1 cellular context compared by ENCODE assay signal in the genomic region with DNA sequence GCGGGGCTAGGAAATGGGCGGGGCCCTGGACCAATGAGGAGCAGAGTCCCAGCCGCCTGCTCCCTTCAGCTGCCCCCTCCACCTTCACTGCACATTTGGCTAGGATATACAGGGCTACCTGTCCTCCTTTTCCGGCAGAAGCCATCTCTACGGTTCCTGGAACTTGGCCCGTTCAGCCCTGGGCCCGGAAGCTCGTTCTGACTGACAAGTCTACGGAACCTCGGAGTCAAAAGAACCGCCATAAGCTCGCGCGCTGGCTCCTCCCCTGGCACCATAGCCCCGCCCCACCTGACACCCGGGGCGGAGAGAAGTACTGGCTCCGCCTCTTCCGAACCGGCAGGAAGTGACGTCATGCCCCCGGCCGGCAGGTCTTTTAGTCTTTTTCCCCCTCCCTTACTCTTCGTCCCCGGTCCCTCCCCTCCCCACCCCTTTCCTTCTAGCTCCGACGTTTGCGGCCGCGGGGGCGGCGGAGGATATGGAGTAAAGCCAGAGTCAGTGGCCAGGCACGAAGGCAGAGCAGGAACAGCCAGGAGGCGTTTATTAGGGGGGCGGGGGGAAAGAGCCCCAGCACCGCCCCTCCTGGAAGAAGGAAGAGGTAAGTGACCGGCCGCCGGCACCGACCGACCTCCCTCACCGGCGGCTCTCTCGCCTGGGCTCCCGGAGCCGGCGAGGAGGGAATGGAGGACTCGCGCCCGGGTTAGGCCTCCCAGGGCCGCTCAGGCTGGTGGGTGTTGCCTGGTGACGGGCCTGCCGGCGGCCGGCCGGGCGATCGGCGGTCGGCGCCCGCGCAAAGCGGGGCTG.
A peak's percentile ranks its signal among the peaks of the same experiment; 100 is the strongest.
TF ChIP-seq lines count a peak whose summit lies in the region.

Gene DEPDC4, minus strand, starts transcription at position 278 of the 801 bp plus-strand sequence. Its CDS starts 3 bp downstream, at position 275.
Gene SCYL2, plus strand, starts transcription at position 376 of the 801 bp plus-strand sequence. CDS start 15,794 bp downstream, outside the sequence.

TF ChIP-seq in HepG2, 621 proteins besides CTCF, POLR2A, EP300 and RAD21 (continues in another document):
- no peak for TF ChIP-seq TCF7L2 (IDR thresholded peaks at IDR 0.05; ENCODE audit: low read depth, low read length)
- no peak for TF ChIP-seq SP1 (IDR thresholded peaks at IDR 0.05)
- TF ChIP-seq SP1 (CRISPR knock-in tag; IDR thresholded peaks at IDR 0.05): peak; percentile 67
- no peak for TF ChIP-seq ZEB1 (IDR thresholded peaks at IDR 0.05; ENCODE audit: insufficient replicate concordance, low read depth)
- no peak for TF ChIP-seq SNAPC2 (CRISPR knock-in tag; IDR thresholded peaks at IDR 0.05)
- TF ChIP-seq ZNF598 (CRISPR knock-in tag; IDR thresholded peaks at IDR 0.05; ENCODE audit: borderline replicate concordance): no peak
- TF ChIP-seq KIAA2018 (CRISPR knock-in tag; IDR thresholded peaks at IDR 0.05; ENCODE audit: borderline replicate concordance): no peak
- TF ChIP-seq ZNF333 (CRISPR knock-in tag; IDR thresholded peaks at IDR 0.05; ENCODE audit: borderline replicate concordance): no peak; the same call in 1 of the 2 replicates
- no peak for TF ChIP-seq SP140L (CRISPR knock-in tag; IDR thresholded peaks at IDR 0.05; ENCODE audit: borderline replicate concordance)
- TF ChIP-seq KAT8 (CRISPR knock-in tag; IDR thresholded peaks at IDR 0.05): no peak
- no peak for TF ChIP-seq FOXJ3 (CRISPR knock-in tag; IDR thresholded peaks at IDR 0.05; ENCODE audit: borderline replicate concordance)
- TF ChIP-seq KLF6 (CRISPR knock-in tag; IDR thresholded peaks at IDR 0.05): 0 out of 2 replicates have a peak, but pooled peaks have one; percentile 47
- TF ChIP-seq ZNF513 (CRISPR knock-in tag; conservative IDR thresholded peaks at IDR 0.05): no peak
- TF ChIP-seq RFX5 (IDR thresholded peaks at IDR 0.05; ENCODE audit: low read depth, low read length): 0 out of 2 replicates have a peak, but pooled peaks have one; percentile 26
- TF ChIP-seq HMG20B (CRISPR knock-in tag; conservative IDR thresholded peaks at IDR 0.05): no peak
- no peak for TF ChIP-seq DNMT1 (CRISPR knock-in tag; IDR thresholded peaks at IDR 0.05)
- TF ChIP-seq ZNF850 (CRISPR knock-in tag; conservative IDR thresholded peaks at IDR 0.05): no peak; the same call in 1 of the 2 replicates
- TF ChIP-seq, protein P1, sequence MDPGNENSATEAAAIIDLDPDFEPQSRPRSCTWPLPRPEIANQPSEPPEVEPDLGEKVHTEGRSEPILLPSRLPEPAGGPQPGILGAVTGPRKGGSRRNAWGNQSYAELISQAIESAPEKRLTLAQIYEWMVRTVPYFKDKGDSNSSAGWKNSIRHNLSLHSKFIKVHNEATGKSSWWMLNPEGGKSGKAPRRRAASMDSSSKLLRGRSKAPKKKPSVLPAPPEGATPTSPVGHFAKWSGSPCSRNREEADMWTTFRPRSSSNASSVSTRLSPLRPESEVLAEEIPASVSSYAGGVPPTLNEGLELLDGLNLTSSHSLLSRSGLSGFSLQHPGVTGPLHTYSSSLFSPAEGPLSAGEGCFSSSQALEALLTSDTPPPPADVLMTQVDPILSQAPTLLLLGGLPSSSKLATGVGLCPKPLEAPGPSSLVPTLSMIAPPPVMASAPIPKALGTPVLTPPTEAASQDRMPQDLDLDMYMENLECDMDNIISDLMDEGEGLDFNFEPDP (CRISPR knock-in tag; conservative IDR thresholded peaks at IDR 0.05): 0 out of 2 replicates have a peak, but pooled peaks have one; percentile 57
- TF ChIP-seq GTF2F1 (IDR thresholded peaks at IDR 0.05; ENCODE audit: low read length): no peak
- TF ChIP-seq ZNF644 (CRISPR knock-in tag; IDR thresholded peaks at IDR 0.05; ENCODE audit: low read depth): no peak
- TF ChIP-seq, protein P2, sequence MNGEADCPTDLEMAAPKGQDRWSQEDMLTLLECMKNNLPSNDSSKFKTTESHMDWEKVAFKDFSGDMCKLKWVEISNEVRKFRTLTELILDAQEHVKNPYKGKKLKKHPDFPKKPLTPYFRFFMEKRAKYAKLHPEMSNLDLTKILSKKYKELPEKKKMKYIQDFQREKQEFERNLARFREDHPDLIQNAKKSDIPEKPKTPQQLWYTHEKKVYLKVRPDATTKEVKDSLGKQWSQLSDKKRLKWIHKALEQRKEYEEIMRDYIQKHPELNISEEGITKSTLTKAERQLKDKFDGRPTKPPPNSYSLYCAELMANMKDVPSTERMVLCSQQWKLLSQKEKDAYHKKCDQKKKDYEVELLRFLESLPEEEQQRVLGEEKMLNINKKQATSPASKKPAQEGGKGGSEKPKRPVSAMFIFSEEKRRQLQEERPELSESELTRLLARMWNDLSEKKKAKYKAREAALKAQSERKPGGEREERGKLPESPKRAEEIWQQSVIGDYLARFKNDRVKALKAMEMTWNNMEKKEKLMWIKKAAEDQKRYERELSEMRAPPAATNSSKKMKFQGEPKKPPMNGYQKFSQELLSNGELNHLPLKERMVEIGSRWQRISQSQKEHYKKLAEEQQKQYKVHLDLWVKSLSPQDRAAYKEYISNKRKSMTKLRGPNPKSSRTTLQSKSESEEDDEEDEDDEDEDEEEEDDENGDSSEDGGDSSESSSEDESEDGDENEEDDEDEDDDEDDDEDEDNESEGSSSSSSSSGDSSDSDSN (CRISPR knock-in tag; IDR thresholded peaks at IDR 0.05): peak; percentile 84; the same call in 1 of the 2 replicates
- TF ChIP-seq KDM2A (CRISPR knock-in tag; IDR thresholded peaks at IDR 0.05; ENCODE audit: borderline replicate concordance, low read depth): no peak; the same call in 1 of the 2 replicates
- no peak for TF ChIP-seq GRHL1 (CRISPR knock-in tag; conservative IDR thresholded peaks at IDR 0.05)
- no peak for TF ChIP-seq KLF13 (CRISPR knock-in tag; IDR thresholded peaks at IDR 0.05)
- TF ChIP-seq ZNF33A (CRISPR knock-in tag; IDR thresholded peaks at IDR 0.05; ENCODE audit: borderline replicate concordance): no peak
- TF ChIP-seq, protein P3, sequence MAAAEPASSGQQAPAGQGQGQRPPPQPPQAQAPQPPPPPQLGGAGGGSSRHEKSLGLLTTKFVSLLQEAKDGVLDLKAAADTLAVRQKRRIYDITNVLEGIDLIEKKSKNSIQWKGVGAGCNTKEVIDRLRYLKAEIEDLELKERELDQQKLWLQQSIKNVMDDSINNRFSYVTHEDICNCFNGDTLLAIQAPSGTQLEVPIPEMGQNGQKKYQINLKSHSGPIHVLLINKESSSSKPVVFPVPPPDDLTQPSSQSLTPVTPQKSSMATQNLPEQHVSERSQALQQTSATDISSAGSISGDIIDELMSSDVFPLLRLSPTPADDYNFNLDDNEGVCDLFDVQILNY (CRISPR knock-in tag; conservative IDR thresholded peaks at IDR 0.05): peak; percentile 52; the same call in 1 of the 2 replicates
- no peak for TF ChIP-seq DNMT3B (CRISPR knock-in tag; conservative IDR thresholded peaks at IDR 0.05)
- TF ChIP-seq PHF20 (CRISPR knock-in tag; IDR thresholded peaks at IDR 0.05): peak; percentile 30; the same call in 1 of the 2 replicates
- peak; percentile 44; the same call in 1 of the 2 replicates for TF ChIP-seq HIC2 (CRISPR knock-in tag; IDR thresholded peaks at IDR 0.05; ENCODE audit: low read depth)
- TF ChIP-seq ZNF274 (CRISPR knock-in tag; IDR thresholded peaks at IDR 0.05): no peak
- TF ChIP-seq ZNF34 (CRISPR knock-in tag; IDR thresholded peaks at IDR 0.05; ENCODE audit: borderline replicate concordance): no peak
- no peak for TF ChIP-seq HNRNPK (IDR thresholded peaks at IDR 0.05; ENCODE audit: low read depth, low read length, poor library complexity, severe bottlenecking)
- TF ChIP-seq REL (CRISPR knock-in tag; conservative IDR thresholded peaks at IDR 0.05): 0 out of 2 replicates have a peak, but pooled peaks have one; percentile 68
- TF ChIP-seq SCMH1 (CRISPR knock-in tag; IDR thresholded peaks at IDR 0.05; ENCODE audit: borderline replicate concordance): no peak
- no peak for TF ChIP-seq ZNF205 (CRISPR knock-in tag; IDR thresholded peaks at IDR 0.05)
- TF ChIP-seq, protein P4, sequence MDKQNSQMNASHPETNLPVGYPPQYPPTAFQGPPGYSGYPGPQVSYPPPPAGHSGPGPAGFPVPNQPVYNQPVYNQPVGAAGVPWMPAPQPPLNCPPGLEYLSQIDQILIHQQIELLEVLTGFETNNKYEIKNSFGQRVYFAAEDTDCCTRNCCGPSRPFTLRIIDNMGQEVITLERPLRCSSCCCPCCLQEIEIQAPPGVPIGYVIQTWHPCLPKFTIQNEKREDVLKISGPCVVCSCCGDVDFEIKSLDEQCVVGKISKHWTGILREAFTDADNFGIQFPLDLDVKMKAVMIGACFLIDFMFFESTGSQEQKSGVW (CRISPR knock-in tag; IDR thresholded peaks at IDR 0.05; ENCODE audit: borderline replicate concordance): no peak
